In genomic region chr11:2783536-2784082, GRCh38 we compare ENCODE assay signal across 1 cellular context.
TF ChIP-seq lines count a peak whose summit lies in the region.

No MANE protein-coding gene starts in this region.

TF ChIP-seq in K562, 482 proteins besides CTCF, POLR2A, EP300 and RAD21 (continued from another document):
- TF ChIP-seq, protein P1, sequence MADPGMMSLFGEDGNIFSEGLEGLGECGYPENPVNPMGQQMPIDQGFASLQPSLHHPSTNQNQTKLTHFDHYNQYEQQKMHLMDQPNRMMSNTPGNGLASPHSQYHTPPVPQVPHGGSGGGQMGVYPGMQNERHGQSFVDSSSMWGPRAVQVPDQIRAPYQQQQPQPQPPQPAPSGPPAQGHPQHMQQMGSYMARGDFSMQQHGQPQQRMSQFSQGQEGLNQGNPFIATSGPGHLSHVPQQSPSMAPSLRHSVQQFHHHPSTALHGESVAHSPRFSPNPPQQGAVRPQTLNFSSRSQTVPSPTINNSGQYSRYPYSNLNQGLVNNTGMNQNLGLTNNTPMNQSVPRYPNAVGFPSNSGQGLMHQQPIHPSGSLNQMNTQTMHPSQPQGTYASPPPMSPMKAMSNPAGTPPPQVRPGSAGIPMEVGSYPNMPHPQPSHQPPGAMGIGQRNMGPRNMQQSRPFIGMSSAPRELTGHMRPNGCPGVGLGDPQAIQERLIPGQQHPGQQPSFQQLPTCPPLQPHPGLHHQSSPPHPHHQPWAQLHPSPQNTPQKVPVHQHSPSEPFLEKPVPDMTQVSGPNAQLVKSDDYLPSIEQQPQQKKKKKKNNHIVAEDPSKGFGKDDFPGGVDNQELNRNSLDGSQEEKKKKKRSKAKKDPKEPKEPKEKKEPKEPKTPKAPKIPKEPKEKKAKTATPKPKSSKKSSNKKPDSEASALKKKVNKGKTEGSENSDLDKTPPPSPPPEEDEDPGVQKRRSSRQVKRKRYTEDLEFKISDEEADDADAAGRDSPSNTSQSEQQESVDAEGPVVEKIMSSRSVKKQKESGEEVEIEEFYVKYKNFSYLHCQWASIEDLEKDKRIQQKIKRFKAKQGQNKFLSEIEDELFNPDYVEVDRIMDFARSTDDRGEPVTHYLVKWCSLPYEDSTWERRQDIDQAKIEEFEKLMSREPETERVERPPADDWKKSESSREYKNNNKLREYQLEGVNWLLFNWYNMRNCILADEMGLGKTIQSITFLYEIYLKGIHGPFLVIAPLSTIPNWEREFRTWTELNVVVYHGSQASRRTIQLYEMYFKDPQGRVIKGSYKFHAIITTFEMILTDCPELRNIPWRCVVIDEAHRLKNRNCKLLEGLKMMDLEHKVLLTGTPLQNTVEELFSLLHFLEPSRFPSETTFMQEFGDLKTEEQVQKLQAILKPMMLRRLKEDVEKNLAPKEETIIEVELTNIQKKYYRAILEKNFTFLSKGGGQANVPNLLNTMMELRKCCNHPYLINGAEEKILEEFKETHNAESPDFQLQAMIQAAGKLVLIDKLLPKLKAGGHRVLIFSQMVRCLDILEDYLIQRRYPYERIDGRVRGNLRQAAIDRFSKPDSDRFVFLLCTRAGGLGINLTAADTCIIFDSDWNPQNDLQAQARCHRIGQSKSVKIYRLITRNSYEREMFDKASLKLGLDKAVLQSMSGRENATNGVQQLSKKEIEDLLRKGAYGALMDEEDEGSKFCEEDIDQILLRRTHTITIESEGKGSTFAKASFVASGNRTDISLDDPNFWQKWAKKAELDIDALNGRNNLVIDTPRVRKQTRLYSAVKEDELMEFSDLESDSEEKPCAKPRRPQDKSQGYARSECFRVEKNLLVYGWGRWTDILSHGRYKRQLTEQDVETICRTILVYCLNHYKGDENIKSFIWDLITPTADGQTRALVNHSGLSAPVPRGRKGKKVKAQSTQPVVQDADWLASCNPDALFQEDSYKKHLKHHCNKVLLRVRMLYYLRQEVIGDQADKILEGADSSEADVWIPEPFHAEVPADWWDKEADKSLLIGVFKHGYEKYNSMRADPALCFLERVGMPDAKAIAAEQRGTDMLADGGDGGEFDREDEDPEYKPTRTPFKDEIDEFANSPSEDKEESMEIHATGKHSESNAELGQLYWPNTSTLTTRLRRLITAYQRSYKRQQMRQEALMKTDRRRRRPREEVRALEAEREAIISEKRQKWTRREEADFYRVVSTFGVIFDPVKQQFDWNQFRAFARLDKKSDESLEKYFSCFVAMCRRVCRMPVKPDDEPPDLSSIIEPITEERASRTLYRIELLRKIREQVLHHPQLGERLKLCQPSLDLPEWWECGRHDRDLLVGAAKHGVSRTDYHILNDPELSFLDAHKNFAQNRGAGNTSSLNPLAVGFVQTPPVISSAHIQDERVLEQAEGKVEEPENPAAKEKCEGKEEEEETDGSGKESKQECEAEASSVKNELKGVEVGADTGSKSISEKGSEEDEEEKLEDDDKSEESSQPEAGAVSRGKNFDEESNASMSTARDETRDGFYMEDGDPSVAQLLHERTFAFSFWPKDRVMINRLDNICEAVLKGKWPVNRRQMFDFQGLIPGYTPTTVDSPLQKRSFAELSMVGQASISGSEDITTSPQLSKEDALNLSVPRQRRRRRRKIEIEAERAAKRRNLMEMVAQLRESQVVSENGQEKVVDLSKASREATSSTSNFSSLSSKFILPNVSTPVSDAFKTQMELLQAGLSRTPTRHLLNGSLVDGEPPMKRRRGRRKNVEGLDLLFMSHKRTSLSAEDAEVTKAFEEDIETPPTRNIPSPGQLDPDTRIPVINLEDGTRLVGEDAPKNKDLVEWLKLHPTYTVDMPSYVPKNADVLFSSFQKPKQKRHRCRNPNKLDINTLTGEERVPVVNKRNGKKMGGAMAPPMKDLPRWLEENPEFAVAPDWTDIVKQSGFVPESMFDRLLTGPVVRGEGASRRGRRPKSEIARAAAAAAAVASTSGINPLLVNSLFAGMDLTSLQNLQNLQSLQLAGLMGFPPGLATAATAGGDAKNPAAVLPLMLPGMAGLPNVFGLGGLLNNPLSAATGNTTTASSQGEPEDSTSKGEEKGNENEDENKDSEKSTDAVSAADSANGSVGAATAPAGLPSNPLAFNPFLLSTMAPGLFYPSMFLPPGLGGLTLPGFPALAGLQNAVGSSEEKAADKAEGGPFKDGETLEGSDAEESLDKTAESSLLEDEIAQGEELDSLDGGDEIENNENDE (IDR thresholded peaks at IDR 0.05; ENCODE audit: low read depth, low read length), result no peak
- TF ChIP-seq ZNF696 (CRISPR knock-in tag; conservative IDR thresholded peaks at IDR 0.05), result no peak
- no peak for TF ChIP-seq MYBL2 (IDR thresholded peaks at IDR 0.05; ENCODE audit: low read depth)
- TF ChIP-seq MYBL2 (CRISPR knock-in tag; IDR thresholded peaks at IDR 0.05; ENCODE audit: borderline replicate concordance), result no peak
- TF ChIP-seq PCBP2 (IDR thresholded peaks at IDR 0.05; ENCODE audit: low read depth, low read length, poor library complexity, severe bottlenecking), result no peak
- TF ChIP-seq POLR3A (IDR thresholded peaks at IDR 0.05; ENCODE audit: borderline replicate concordance, extremely low read depth, insufficient read depth, insufficient read length), result no peak
- TF ChIP-seq PPARD (CRISPR knock-in tag; IDR thresholded peaks at IDR 0.05), result no peak
- TF ChIP-seq ZNF764 (CRISPR knock-in tag; IDR thresholded peaks at IDR 0.05; ENCODE audit: low read depth), result no peak
- no peak for TF ChIP-seq XRCC5 (IDR thresholded peaks at IDR 0.05; ENCODE audit: low read depth, low read length)
- peak; percentile 60; the same call in 1 of the 2 replicates for TF ChIP-seq ZNF316 (IDR thresholded peaks at IDR 0.05)
- TF ChIP-seq ILF3 (IDR thresholded peaks at IDR 0.05; ENCODE audit: borderline replicate concordance), result no peak
- TF ChIP-seq ATF7 (IDR thresholded peaks at IDR 0.05), result no peak
- TF ChIP-seq SPI1 (IDR thresholded peaks at IDR 0.05; ENCODE audit: borderline replicate concordance, low read depth, low read length), result no peak
- TF ChIP-seq FUS (optimal IDR thresholded peaks at IDR 0.05; ENCODE audit: low read depth, low read length), result no peak
- TF ChIP-seq CEBPG (CRISPR knock-in tag; IDR thresholded peaks at IDR 0.05), result no peak
- TF ChIP-seq CEBPG (tag; conservative IDR thresholded peaks at IDR 0.05 in 1 of 2, IDR thresholded peaks at IDR 0.05 in 1 of 2), result no peak
- no peak for TF ChIP-seq CBX1 (IDR thresholded peaks at IDR 0.05; ENCODE audit: low read depth)
- no peak for TF ChIP-seq XRCC4 (IDR thresholded peaks at IDR 0.05; ENCODE audit: extremely low read depth, insufficient read depth, insufficient read length)
- TF ChIP-seq ZZZ3 (IDR thresholded peaks at IDR 0.05), result no peak
- TF ChIP-seq MIER1 (IDR thresholded peaks at IDR 0.05; ENCODE audit: low read depth), result no peak
- no peak for TF ChIP-seq MED1 (CRISPR knock-in tag; IDR thresholded peaks at IDR 0.05; ENCODE audit: borderline replicate concordance)
- no peak for TF ChIP-seq PHB2 (IDR thresholded peaks at IDR 0.05; ENCODE audit: low read depth)
- peak; percentile 45 for TF ChIP-seq MAFG (tag; conservative IDR thresholded peaks at IDR 0.05)
- TF ChIP-seq ZNF217 (CRISPR knock-in tag; IDR thresholded peaks at IDR 0.05), result no peak
- no peak for TF ChIP-seq RERE (CRISPR knock-in tag; IDR thresholded peaks at IDR 0.05; ENCODE audit: borderline replicate concordance)
- no peak for TF ChIP-seq CCNT2 (IDR thresholded peaks at IDR 0.05; ENCODE audit: borderline replicate concordance, extremely low read depth, insufficient read length, low read depth, low read length)
- TF ChIP-seq, protein P2, sequence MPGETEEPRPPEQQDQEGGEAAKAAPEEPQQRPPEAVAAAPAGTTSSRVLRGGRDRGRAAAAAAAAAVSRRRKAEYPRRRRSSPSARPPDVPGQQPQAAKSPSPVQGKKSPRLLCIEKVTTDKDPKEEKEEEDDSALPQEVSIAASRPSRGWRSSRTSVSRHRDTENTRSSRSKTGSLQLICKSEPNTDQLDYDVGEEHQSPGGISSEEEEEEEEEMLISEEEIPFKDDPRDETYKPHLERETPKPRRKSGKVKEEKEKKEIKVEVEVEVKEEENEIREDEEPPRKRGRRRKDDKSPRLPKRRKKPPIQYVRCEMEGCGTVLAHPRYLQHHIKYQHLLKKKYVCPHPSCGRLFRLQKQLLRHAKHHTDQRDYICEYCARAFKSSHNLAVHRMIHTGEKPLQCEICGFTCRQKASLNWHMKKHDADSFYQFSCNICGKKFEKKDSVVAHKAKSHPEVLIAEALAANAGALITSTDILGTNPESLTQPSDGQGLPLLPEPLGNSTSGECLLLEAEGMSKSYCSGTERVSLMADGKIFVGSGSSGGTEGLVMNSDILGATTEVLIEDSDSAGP (CRISPR knock-in tag; IDR thresholded peaks at IDR 0.05), result no peak
- peak; percentile 51 for TF ChIP-seq DACH1 (IDR thresholded peaks at IDR 0.05; ENCODE audit: partially characterized antibody)
- TF ChIP-seq KDM5B (IDR thresholded peaks at IDR 0.05; ENCODE audit: insufficient replicate concordance, low read depth, low read length), result no peak
- TF ChIP-seq NFE2 (IDR thresholded peaks at IDR 0.05; ENCODE audit: low read depth), result peak; percentile 55; the same call in 1 of the 2 replicates
- no peak for TF ChIP-seq USF1 (CRISPR knock-in tag; IDR thresholded peaks at IDR 0.05)
- TF ChIP-seq C11orf30 (IDR thresholded peaks at IDR 0.05; ENCODE audit: low read depth), result peak; percentile 63
- no peak for TF ChIP-seq ZFPM2 (CRISPR knock-in tag; IDR thresholded peaks at IDR 0.05)
- TF ChIP-seq ELF2 (CRISPR knock-in tag; IDR thresholded peaks at IDR 0.05), result no peak
